In the genomic region with DNA sequence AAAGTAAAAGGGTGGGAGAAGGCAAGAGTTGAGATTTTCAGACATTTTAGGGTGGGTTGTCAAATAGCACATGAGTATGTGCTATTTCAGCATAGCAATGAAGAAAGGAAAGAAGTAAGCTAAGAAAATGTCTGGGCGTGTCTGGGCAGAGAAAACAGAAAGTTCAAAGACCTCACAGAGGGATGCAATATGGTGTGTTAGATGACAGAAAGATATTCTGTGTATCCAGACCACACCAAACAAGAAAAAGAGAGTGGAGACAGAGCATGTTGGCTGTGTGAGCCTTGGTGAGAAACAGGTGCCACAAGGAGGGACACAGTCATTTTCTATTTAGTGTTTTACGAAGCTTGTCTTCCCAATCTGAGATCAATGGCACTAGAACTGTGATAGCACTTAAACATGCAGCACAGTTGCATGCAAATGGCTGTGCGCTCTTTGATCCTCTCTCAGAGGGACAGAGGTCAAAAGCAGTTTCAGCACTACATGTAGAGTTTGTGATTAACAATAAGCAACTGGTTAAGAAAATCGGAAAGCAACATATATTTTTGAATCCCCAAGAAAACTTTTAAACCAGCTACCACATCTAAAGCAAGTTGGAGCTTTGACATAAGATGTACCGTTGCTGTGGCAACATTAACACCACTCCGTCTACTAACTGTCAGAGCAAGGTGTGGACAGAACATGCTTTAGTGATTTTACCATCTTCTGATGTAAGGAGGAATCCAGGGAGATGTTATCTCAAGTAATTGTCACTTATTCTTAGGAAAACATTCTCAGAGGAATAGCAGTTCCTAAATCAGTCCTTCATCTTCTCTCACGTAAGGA, we compare ENCODE assay signal across 20 cellular contexts.
DNase-seq lines count a peak whose midpoint lies in the region; ATAC-seq, FAIRE-seq and TF ChIP-seq lines count a peak whose summit lies in the region.
"Had no signal": no experiment of that assay in that cellular context is flagged by ENCODE, and none has a peak within 500 bp of the region (broad histone marks: within the 10 kb centered on the region; RNA-seq: fewer than 3 reads in every experiment).

No MANE protein-coding gene starts in this region.

- peaks cover 10% of the 10 kb centered on the region; the same call in 1 of the 2 replicates for H3K4me1 ChIP-seq in HepG2 (ENCODE audit: insufficient read depth, low read length)
- no peaks in the 10 kb centered on the region for H3K4me1 ChIP-seq in right lobe of liver
- H3K4me1 ChIP-seq: Caco-2, Peyer's patch had no signal

- H3K4me3 Mint-ChIP-seq in stimulated activated naive CD8-positive, alpha-beta T cell treated with anti-CD3 and anti-CD28 coated beads, Interleukin-15, amount 100 ng/mL, for 72 hours, result peak overlapping the region; percentile 0 to 30

- WGBS in HepG2 (ENCODE audit: low lambda C conversion rate), result 26% methylated on average over 7 of the region's 7 CpGs
- 46% methylated on average over 7 of the region's 7 CpGs for WGBS in right lobe of liver (ENCODE audit: insufficient coverage, low coverage, low lambda C conversion rate, missing lambda C conversion rate)

- TF ChIP-seq RAD21 in HepG2 (CRISPR knock-in tag; IDR thresholded peaks at IDR 0.05), result no peak

- intact Hi-C loops in HepG2 (cut with micrococcal nuclease; ENCODE audit: unreplicated experiment) (no loop called here), right lobe of liver (cut with DNase I) (no loop called here)

- no peaks in the 10 kb centered on the region for H3K9me3 Mint-ChIP-seq in stimulated activated naive CD8-positive, alpha-beta T cell treated with anti-CD3 and anti-CD28 coated beads, Interleukin-15, amount 100 ng/mL, for 72 hours

- in situ Hi-C loops in HepG2 (cut with HindIII; ENCODE audit: extremely low pct_ligation_motif_present, low pct_unique_long_range_greater_than_20kb), result no loop called here

- TF ChIP-seq EP300 in HepG2 (IDR thresholded peaks at IDR 0.05; ENCODE audit: low read depth in 2 of 2, low read length in 2 of 2) (no peak), HepG2 (CRISPR knock-in tag; IDR thresholded peaks at IDR 0.05; ENCODE audit: borderline replicate concordance) (no peak)

- POLR2A ChIA-PET in HepG2 (lab: Yijun Ruan, JAX), result no interaction called here

- H3K27ac ChIP-seq in HepG2 (ENCODE audit: extremely low read length, insufficient read depth, low read length) (no peak overlapping the region), right lobe of liver (no peak overlapping the region)
- H3K27ac ChIP-seq: GM23248, KMS-11, Peyer's patch had no signal

- no peaks in the 10 kb centered on the region for H4K20me1 ChIP-seq in HepG2 (ENCODE audit: insufficient read depth, low read length)

- H3K27ac Mint-ChIP-seq in stimulated activated naive CD8-positive, alpha-beta T cell treated with anti-CD3 and anti-CD28 coated beads, Interleukin-15, amount 100 ng/mL, for 72 hours, result peak overlapping the region in 1 of 2 donors; percentile 13

- H3K36me3 ChIP-seq in HepG2 (replicated peaks in 1 of 2; ENCODE audit: control insufficient read depth in 1 of 2, insufficient read depth in 2 of 2, low read length in 2 of 2) (no peaks in the 10 kb centered on the region), right lobe of liver (no peaks in the 10 kb centered on the region)
- H3K36me3 ChIP-seq: Peyer's patch had no signal

- BruUV-seq in HepG2 (replicated peaks; lab: Mats Ljungman, UMichigan), result no TSS peak

- H3K27me3 Mint-ChIP-seq in stimulated activated naive CD8-positive, alpha-beta T cell treated with anti-CD3 and anti-CD28 coated beads, Interleukin-15, amount 100 ng/mL, for 72 hours, result no peaks in the 10 kb centered on the region

- no peak for TF ChIP-seq CTCF in HepG2 (CRISPR knock-in tag; IDR thresholded peaks at IDR 0.05)
- TF ChIP-seq CTCF in right lobe of liver (IDR thresholded peaks at IDR 0.05), result no peak

- H3K9me3 ChIP-seq in HepG2 (ENCODE audit: low read length), result no peaks in the 10 kb centered on the region
- H3K9me3 ChIP-seq in right lobe of liver, result no peaks in the 10 kb centered on the region
- H3K9me3 ChIP-seq: Caco-2, Peyer's patch had no signal

- H3K4me3 ChIP-seq in HepG2 (replicated peaks in 1 of 3; ENCODE audit: insufficient read depth in 1 of 3, low read depth in 2 of 3, low read length in 3 of 3), result peak overlapping the region in 1 of 3 experiments; percentile 9; a peak in 1 of 6 replicates
- no peak overlapping the region for H3K4me3 ChIP-seq in right lobe of liver
- H3K4me3 ChIP-seq: GM23248, Peyer's patch had no signal

- peak overlapping the region; percentile 40 for H3K4me2 ChIP-seq in HepG2 (ENCODE audit: low read depth, low read length)
- H3K4me2 ChIP-seq: KMS-11 had no signal

- H2AFZ ChIP-seq in HepG2 (ENCODE audit: low read length), result no peak overlapping the region
- H2AFZ ChIP-seq: GM23248 had no signal

- CTCF ChIA-PET in HepG2 (lab: Yijun Ruan, JAX; ENCODE audit: low intra/inter-chr PET ratio, low total read pairs), result no interaction called here

- DNase-seq in HepG2 (ENCODE audit: low spot score) (no peak), right lobe of liver (no peak), NCI-H69 (lab: John Stamatoyannopoulos, UW) (peak; percentile 60), inferior parietal cortex (ENCODE audit: extremely low spot score) (peak; percentile 28), cerebellar nuclear complex (lab: John Stamatoyannopoulos, UW) (no peak), H4 (ENCODE audit: low spot score) (no peak)
- no peak for DNase-seq in stimulated activated naive CD8-positive, alpha-beta T cell treated with anti-CD3 and anti-CD28 coated beads, Interleukin-15, amount 100 ng/mL, for 72 hours
- DNase-seq: Caco-2; CD4-positive, CD25-positive, alpha-beta regulatory T cell; DMS 273 treated with DMSO at 0.1 percent for 48 hours; DMS79 treated with DMSO at 0.1 percent for 48 hours; GM23248; NCI-H1105; NCI-H2029 treated with DMSO at 0.1 percent for 48 hours; NCI-H345; NCI-H524; NCI-H82; Peyer's patch had no signal

- peak; percentile 15 for FAIRE-seq in HepG2 (lab: Jason Lieb, UNC)

- ATAC-seq in HepG2 (peak; percentile 75), right lobe of liver (no peak)
- ATAC-seq in stimulated activated naive CD8-positive, alpha-beta T cell treated with anti-CD3 and anti-CD28 coated beads, Interleukin-15, amount 100 ng/mL, for 72 hours, result no peak
- ATAC-seq: HCT116 had no signal

- no peaks in the 10 kb centered on the region for H3K79me2 ChIP-seq in HepG2 (ENCODE audit: insufficient read depth, low read length)

- H3K27me3 ChIP-seq in HepG2 (ENCODE audit: control insufficient read depth in 1 of 2, insufficient read depth in 2 of 2, low read length in 2 of 2) (no peaks in the 10 kb centered on the region), right lobe of liver (no peaks in the 10 kb centered on the region)
- H3K27me3 ChIP-seq: Peyer's patch had no signal

- H3K9ac ChIP-seq in HepG2 (ENCODE audit: insufficient read depth, low read depth, low read length), result no peak overlapping the region
- H3K9ac ChIP-seq: GM23248, KMS-11 had no signal

- TF ChIP-seq POLR2A in HepG2 (IDR thresholded peaks at IDR 0.05; ENCODE audit: insufficient read depth in 1 of 2, low read depth in 2 of 2, low read length in 2 of 2) (no peak), right lobe of liver (IDR thresholded peaks at IDR 0.05) (no peak)

- H3K4me1 Mint-ChIP-seq in stimulated activated naive CD8-positive, alpha-beta T cell treated with anti-CD3 and anti-CD28 coated beads, Interleukin-15, amount 100 ng/mL, for 72 hours, result peaks cover 30% of the 10 kb centered on the region

TF ChIP-seq in HepG2, 621 proteins besides CTCF, POLR2A, EP300 and RAD21:
- TF ChIP-seq HNF4A (CRISPR knock-in tag; IDR thresholded peaks at IDR 0.05) (peak; percentile 43), GABPA (IDR thresholded peaks at IDR 0.05; ENCODE audit: low read depth, low read length) (0 out of 2 replicates have a peak, but pooled peaks have one; percentile 8), GABPA (CRISPR knock-in tag; IDR thresholded peaks at IDR 0.05; ENCODE audit: low read depth) (no peak), KAT8 (CRISPR knock-in tag; IDR thresholded peaks at IDR 0.05) (no peak), KLF6 (CRISPR knock-in tag; IDR thresholded peaks at IDR 0.05) (no peak), TBP (CRISPR knock-in tag; IDR thresholded peaks at IDR 0.05) (no peak), NR2F1 (CRISPR knock-in tag; IDR thresholded peaks at IDR 0.05) (0 out of 4 replicates have a peak, but pooled peaks of 1 of the 2 experiments have one; percentile 20), ZNF468 (CRISPR knock-in tag; IDR thresholded peaks at IDR 0.05) (no peak), ZNF7 (CRISPR knock-in tag; IDR thresholded peaks at IDR 0.05) (peak; percentile 79), ZFP62 (CRISPR knock-in tag; IDR thresholded peaks at IDR 0.05) (no peak), BHLHE40 (IDR thresholded peaks at IDR 0.05; ENCODE audit: low read length) (no peak), ZNF678 (CRISPR knock-in tag; IDR thresholded peaks at IDR 0.05) (no peak), TCF7 (IDR thresholded peaks at IDR 0.05; ENCODE audit: low read depth) (peak; percentile 30; the same call in 1 of the 2 replicates), HMGA1 (CRISPR knock-in tag; conservative IDR thresholded peaks at IDR 0.05) (no peak)
- TF ChIP-seq, protein P1, sequence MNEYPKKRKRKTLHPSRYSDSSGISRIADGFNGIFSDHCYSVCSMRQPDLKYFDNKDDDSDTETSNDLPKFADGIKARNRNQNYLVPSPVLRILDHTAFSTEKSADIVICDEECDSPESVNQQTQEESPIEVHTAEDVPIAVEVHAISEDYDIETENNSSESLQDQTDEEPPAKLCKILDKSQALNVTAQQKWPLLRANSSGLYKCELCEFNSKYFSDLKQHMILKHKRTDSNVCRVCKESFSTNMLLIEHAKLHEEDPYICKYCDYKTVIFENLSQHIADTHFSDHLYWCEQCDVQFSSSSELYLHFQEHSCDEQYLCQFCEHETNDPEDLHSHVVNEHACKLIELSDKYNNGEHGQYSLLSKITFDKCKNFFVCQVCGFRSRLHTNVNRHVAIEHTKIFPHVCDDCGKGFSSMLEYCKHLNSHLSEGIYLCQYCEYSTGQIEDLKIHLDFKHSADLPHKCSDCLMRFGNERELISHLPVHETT (CRISPR knock-in tag; conservative IDR thresholded peaks at IDR 0.05), result no peak
- TF ChIP-seq, protein P2, sequence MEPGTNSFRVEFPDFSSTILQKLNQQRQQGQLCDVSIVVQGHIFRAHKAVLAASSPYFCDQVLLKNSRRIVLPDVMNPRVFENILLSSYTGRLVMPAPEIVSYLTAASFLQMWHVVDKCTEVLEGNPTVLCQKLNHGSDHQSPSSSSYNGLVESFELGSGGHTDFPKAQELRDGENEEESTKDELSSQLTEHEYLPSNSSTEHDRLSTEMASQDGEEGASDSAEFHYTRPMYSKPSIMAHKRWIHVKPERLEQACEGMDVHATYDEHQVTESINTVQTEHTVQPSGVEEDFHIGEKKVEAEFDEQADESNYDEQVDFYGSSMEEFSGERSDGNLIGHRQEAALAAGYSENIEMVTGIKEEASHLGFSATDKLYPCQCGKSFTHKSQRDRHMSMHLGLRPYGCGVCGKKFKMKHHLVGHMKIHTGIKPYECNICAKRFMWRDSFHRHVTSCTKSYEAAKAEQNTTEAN (CRISPR knock-in tag; conservative IDR thresholded peaks at IDR 0.05), result no peak

Comparison
In these comparisons a context has a peak if more than half of its experiments do, and no peak if none do; other contexts are left out.
1. DNase-seq: peak in NCI-H69 (single experiment) and inferior parietal cortex (single experiment); none in HepG2 (single experiment), right lobe of liver (0 of 3), stimulated activated naive CD8-positive, alpha-beta T cell treated with anti-CD3 and anti-CD28 coated beads, Interleukin-15, amount 100 ng/mL, for 72 hours (0 of 2), cerebellar nuclear complex (0 of 2) and H4 (single experiment).